Comparison of ENCODE assay signal across 22 cellular contexts in the genomic region with DNA sequence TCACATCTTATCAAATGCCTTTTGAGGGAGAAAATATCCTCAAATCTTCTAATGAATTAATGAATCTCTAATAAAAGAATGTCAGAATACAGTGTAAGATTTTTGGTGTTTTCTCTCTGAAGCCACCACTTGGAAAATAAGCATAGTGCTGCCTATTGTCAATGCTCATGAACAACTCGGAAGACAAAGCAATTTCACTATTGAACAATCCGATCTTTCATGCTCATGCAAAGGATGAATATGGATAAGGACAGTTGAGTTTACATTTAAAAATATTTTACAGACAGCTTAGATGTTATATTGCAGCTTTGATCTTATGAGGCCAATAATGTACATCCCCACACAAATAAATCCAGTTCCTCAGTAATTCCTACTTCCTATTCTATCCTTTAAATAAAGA.
"Had no signal": no experiment of that assay in that cellular context is flagged by ENCODE, and none has a peak within 500 bp of the region (broad histone marks: within the 10 kb centered on the region; RNA-seq: fewer than 3 reads in every experiment).

No MANE protein-coding gene starts in this region.

- H3K27ac ChIP-seq: left lung, lower lobe of right lung, ovary, prostate gland, skin epidermis, thoracic aorta, tibial artery, upper lobe of right lung had no signal

- DNase-seq: kidney glomerular epithelial cell; left colon; left lung; lower lobe of right lung; mammary epithelial cell; mesendoderm; mucosa of descending colon; naive thymus-derived CD4-positive, alpha-beta T cell; ovary; posterior cingulate gyrus; retina; right cardiac atrium; stimulated activated CD4-positive, alpha-beta T cell treated with anti-CD3 and anti-CD28 coated beads, Interleukin-12 subunit alpha, Interleukin-12 subunit beta, amount 100 ng/mL, for 4 hours; stimulated activated CD4-positive, alpha-beta T cell treated with anti-CD3 and anti-CD28 coated beads, Interleukin-15, amount 100 ng/mL, for 24 hours; stimulated activated CD4-positive, alpha-beta T cell treated with anti-CD3 and anti-CD28 coated beads, Interleukin-4, amount 100 ng/mL, for 24 hours; stimulated activated naive CD4-positive, alpha-beta T cell; tibial artery; trophoblast cell; upper lobe of right lung had no signal

- H3K4me3 ChIP-seq: left lung, lower lobe of right lung, mucosa of descending colon, ovary, prostate gland, skin epidermis, thoracic aorta, tibial artery, upper lobe of right lung had no signal

- H3K27me3 ChIP-seq: left lung, ovary, tibial artery, upper lobe of right lung had no signal
